10 cellular contexts compared by ENCODE assay signal in the genomic region with DNA sequence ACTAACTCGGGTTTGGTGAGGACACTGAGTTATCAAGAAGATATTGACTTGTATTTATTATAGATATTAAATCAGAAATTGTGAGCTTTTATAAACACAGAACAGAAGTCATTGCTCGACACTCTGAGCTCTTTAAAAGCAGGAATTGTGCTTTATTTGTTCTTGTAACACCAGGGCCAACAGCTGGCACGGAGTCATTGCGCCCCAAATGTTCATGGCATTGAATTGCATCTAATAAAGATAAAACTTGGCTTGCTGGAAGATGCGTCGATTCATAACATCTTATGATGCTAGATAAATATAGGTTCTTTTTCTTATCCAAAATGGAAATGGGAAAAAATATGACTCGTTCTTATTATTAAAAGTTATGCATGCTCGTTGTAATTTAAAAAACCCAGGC. TPM values are rescaled to one million over a fixed set of nuclear protein-coding genes. Genes with fewer than 3 reads are reported as not detected.
DNase-seq lines count a peak whose midpoint lies in the region; ATAC-seq, FAIRE-seq and TF ChIP-seq lines count a peak whose summit lies in the region.
"Had no signal": no experiment of that assay in that cellular context is flagged by ENCODE, and none has a peak within 500 bp of the region (broad histone marks: within the 10 kb centered on the region; RNA-seq: fewer than 3 reads in every experiment).

No MANE protein-coding gene starts in this region.

- no peak overlapping the region for H3K4me3 Mint-ChIP-seq in activated CD8-positive, alpha-beta memory T cell treated with anti-CD3 and anti-CD28 coated beads, Interleukin-2, amount 10 ng/mL, durations not matched to agents 7 days and 5 days
- H3K4me3 Mint-ChIP-seq: activated CD8-positive, alpha-beta T cell treated with anti-CD3 and anti-CD28 coated beads, Interleukin-2, amount 10 ng/mL, durations not matched to agents 7 days and 5 days had no signal

- H3K27ac ChIP-seq in mammary epithelial cell (ENCODE audit: insufficient read depth, low read depth, low read length) (no peak overlapping the region), pancreas (no peak overlapping the region)

- dilution Hi-C loops in mammary epithelial cell (cut with HindIII; ENCODE audit: low sequenced_read_pairs): no loop called here

- no peak overlapping the region for H3K27ac Mint-ChIP-seq in activated CD8-positive, alpha-beta memory T cell treated with anti-CD3 and anti-CD28 coated beads, Interleukin-2, amount 10 ng/mL, durations not matched to agents 7 days and 5 days
- H3K27ac Mint-ChIP-seq: activated CD8-positive, alpha-beta T cell treated with anti-CD3 and anti-CD28 coated beads, Interleukin-2, amount 10 ng/mL, durations not matched to agents 7 days and 5 days had no signal

- no peaks in the 10 kb centered on the region for H3K36me3 Mint-ChIP-seq in activated CD8-positive, alpha-beta memory T cell treated with anti-CD3 and anti-CD28 coated beads, Interleukin-2, amount 10 ng/mL, durations not matched to agents 7 days and 5 days

- in situ Hi-C loops in mammary epithelial cell (cut with MboI; ENCODE audit: low sequenced_read_pairs in 2 of 2): loop anchor here in 1 of 2 donors (10.0 kb wide), 1 partner anchor 62 kb away; no protein-coding TSS in a partner anchor

- H3K9me3 ChIP-seq in mammary epithelial cell (replicated peaks; ENCODE audit: insufficient read depth, low read length): no peaks in the 10 kb centered on the region
- H3K9me3 ChIP-seq in neuron (ENCODE audit: low read length): no peaks in the 10 kb centered on the region
- H3K9me3 ChIP-seq in pancreas: no peaks in the 10 kb centered on the region

- DNase-seq in Daoy (ENCODE audit: low read depth) (peak; percentile 24), M059J (ENCODE audit: low read depth) (peak; percentile 37), mammary epithelial cell (peak; percentile 2), pancreas (no peak), NCI-H345 (lab: John Stamatoyannopoulos, UW) (no peak), A172 (ENCODE audit: low spot score) (no peak)
- no peak for DNase-seq in activated CD8-positive, alpha-beta memory T cell treated with anti-CD3 and anti-CD28 coated beads, Interleukin-2, amount 10 ng/mL, durations not matched to agents 7 days and 5 days
- DNase-seq: activated CD8-positive, alpha-beta T cell treated with anti-CD3 and anti-CD28 coated beads, Interleukin-2, amount 10 ng/mL, durations not matched to agents 7 days and 5 days had no signal

- H3K4me1 Mint-ChIP-seq in activated CD8-positive, alpha-beta memory T cell treated with anti-CD3 and anti-CD28 coated beads, Interleukin-2, amount 10 ng/mL, durations not matched to agents 7 days and 5 days: no peaks in the 10 kb centered on the region

- H4K20me1 ChIP-seq in mammary epithelial cell (ENCODE audit: insufficient read depth, low read length): no peaks in the 10 kb centered on the region

- peaks cover 5% of the 10 kb centered on the region for H3K27me3 Mint-ChIP-seq in activated CD8-positive, alpha-beta memory T cell treated with anti-CD3 and anti-CD28 coated beads, Interleukin-2, amount 10 ng/mL, durations not matched to agents 7 days and 5 days

- no peaks in the 10 kb centered on the region for H3K4me1 ChIP-seq in mammary epithelial cell (ENCODE audit: insufficient read depth, low read length)
- peaks cover 14% of the 10 kb centered on the region for H3K4me1 ChIP-seq in neuron (ENCODE audit: insufficient read depth, low read length)
- no peaks in the 10 kb centered on the region for H3K4me1 ChIP-seq in pancreas

- intact Hi-C loops in mammary epithelial cell (cut with micrococcal nuclease) (no loop called here), pancreas (cut with DNase I) (loop anchor here in 1 of 3 donors (10.0 kb wide), 1 partner anchor 62 kb away; no protein-coding TSS in a partner anchor)

- no peak overlapping the region for H3K4me2 ChIP-seq in mammary epithelial cell (ENCODE audit: insufficient read depth, low read depth, low read length)

- TF ChIP-seq CTCF in mammary epithelial cell (conservative IDR thresholded peaks at IDR 0.05 in 1 of 2, IDR thresholded peaks at IDR 0.05 in 1 of 2; ENCODE audit: extremely low read depth in 1 of 2, insufficient read depth in 1 of 2, low read depth in 1 of 2, low read length in 2 of 2): peak; percentile 36 to 39
- TF ChIP-seq CTCF in pancreas (IDR thresholded peaks at IDR 0.05): no peak

- H2AFZ ChIP-seq in mammary epithelial cell (ENCODE audit: low read depth, low read length): no peak overlapping the region
- peak overlapping the region; percentile 38 for H2AFZ ChIP-seq in neuron (ENCODE audit: low read depth, low read length)

- BruUV-seq in mammary epithelial cell (replicated peaks; lab: Mats Ljungman, UMichigan): no TSS peak

- H3K36me3 ChIP-seq in mammary epithelial cell (ENCODE audit: insufficient read depth, low read length) (no peaks in the 10 kb centered on the region), neuron (ENCODE audit: insufficient read depth, low read length) (no peaks in the 10 kb centered on the region), pancreas (no peaks in the 10 kb centered on the region)

- no peak for FAIRE-seq in pancreas (lab: Jason Lieb, UNC)
- FAIRE-seq: astrocyte had no signal

- no peaks in the 10 kb centered on the region for H3K79me2 ChIP-seq in mammary epithelial cell (ENCODE audit: insufficient read depth, low read length)

- H3K9ac ChIP-seq in mammary epithelial cell (ENCODE audit: insufficient read depth, low read length): no peak overlapping the region

- H3K27me3 ChIP-seq in mammary epithelial cell (ENCODE audit: insufficient read depth, low read length): no peaks in the 10 kb centered on the region
- no peaks in the 10 kb centered on the region for H3K27me3 ChIP-seq in neuron (ENCODE audit: insufficient read depth, low read length)
- no peaks in the 10 kb centered on the region for H3K27me3 ChIP-seq in pancreas

- CTCF ChIA-PET in mammary epithelial cell (lab: Charles Lee; ENCODE audit: low non-redundant PET): no interaction called here
- CTCF ChIA-PET in activated CD8-positive, alpha-beta memory T cell treated with anti-CD3 and anti-CD28 coated beads, Interleukin-2, amount 10 ng/mL, durations not matched to agents 7 days and 5 days (lab: Charles Lee): interaction anchor here (0.8 kb wide), 1 partner anchor 300 kb away, joined by 3 read pairs; a partner anchor contains a TSS

- H3K4me3 ChIP-seq in mammary epithelial cell (replicated peaks in 1 of 3; ENCODE audit: insufficient read depth in 1 of 3, low read depth in 2 of 3, low read length in 3 of 3): no peak overlapping the region
- H3K4me3 ChIP-seq in neuron (ENCODE audit: low read length): no peak overlapping the region
- no peak overlapping the region for H3K4me3 ChIP-seq in pancreas

- no peak for ATAC-seq in pancreas
- no peak for ATAC-seq in activated CD8-positive, alpha-beta memory T cell treated with anti-CD3 and anti-CD28 coated beads, Interleukin-2, amount 10 ng/mL, durations not matched to agents 7 days and 5 days
- ATAC-seq: activated CD8-positive, alpha-beta T cell treated with anti-CD3 and anti-CD28 coated beads, Interleukin-2, amount 10 ng/mL, durations not matched to agents 7 days and 5 days had no signal

- no peaks in the 10 kb centered on the region for H3K9me3 Mint-ChIP-seq in activated CD8-positive, alpha-beta memory T cell treated with anti-CD3 and anti-CD28 coated beads, Interleukin-2, amount 10 ng/mL, durations not matched to agents 7 days and 5 days (ENCODE audit: low read depth)

- 59% methylated on average over 8 of the region's 8 CpGs for WGBS in mammary epithelial cell (ENCODE audit: low coverage, missing lambda C conversion rate)
- 34 to 36% methylated on average over 8 of the region's 8 CpGs for WGBS in pancreas, 2 donors

RNA-seq across cellular contexts. Expression of a gene that starts 11.8 kb away (rescaled TPM):
- 1.6 and 2.5 TPM in 2 replicates for total RNA-seq in Daoy (2014; rRNA removed; shearing (Covaris generic))
- total RNA-seq in M059J (2014; rRNA removed; shearing (Covaris generic)): 1.2 and 2.0 TPM in 2 replicates
- total RNA-seq in mammary epithelial cell: 1 to 10 TPM; 3.2 to 3.5 TPM
- polyA plus RNA-seq in mammary epithelial cell: 1.0 TPM
- polyA minus RNA-seq in mammary epithelial cell: 3.8 TPM
- 10 to 100 TPM in 2 of 6 donors, 1 to 10 TPM in 4; 4.3 to 11.2 (median 9.1) TPM for total RNA-seq in pancreas
- polyA plus RNA-seq in pancreas: 1 to 10 TPM; 5.4 to 8.7 TPM
- 1 to 10 TPM; 5.3 to 5.7 TPM for total RNA-seq in activated CD8-positive, alpha-beta memory T cell treated with anti-CD3 and anti-CD28 coated beads, Interleukin-2, amount 10 ng/mL, durations not matched to agents 7 days and 5 days
- 3.1 and 4.1 TPM in 2 replicates for total RNA-seq in A172 (2014; rRNA removed; shearing (Covaris generic))

Comparison
In these comparisons a context has a peak if more than half of its experiments do, and no peak if none do; other contexts are left out.
1. DNase-seq: peak in Daoy (single experiment), M059J (single experiment) and mammary epithelial cell (single experiment); none in pancreas (0 of 6), activated CD8-positive, alpha-beta memory T cell treated with anti-CD3 and anti-CD28 coated beads, Interleukin-2, amount 10 ng/mL, durations not matched to agents 7 days and 5 days (single experiment), NCI-H345 (single experiment) and A172 (single experiment).
2. CTCF ChIP-seq: peak in mammary epithelial cell (2 of 2); none in pancreas (0 of 4).